Comparison of ENCODE assay signal across 1 cellular context in the genomic region with DNA sequence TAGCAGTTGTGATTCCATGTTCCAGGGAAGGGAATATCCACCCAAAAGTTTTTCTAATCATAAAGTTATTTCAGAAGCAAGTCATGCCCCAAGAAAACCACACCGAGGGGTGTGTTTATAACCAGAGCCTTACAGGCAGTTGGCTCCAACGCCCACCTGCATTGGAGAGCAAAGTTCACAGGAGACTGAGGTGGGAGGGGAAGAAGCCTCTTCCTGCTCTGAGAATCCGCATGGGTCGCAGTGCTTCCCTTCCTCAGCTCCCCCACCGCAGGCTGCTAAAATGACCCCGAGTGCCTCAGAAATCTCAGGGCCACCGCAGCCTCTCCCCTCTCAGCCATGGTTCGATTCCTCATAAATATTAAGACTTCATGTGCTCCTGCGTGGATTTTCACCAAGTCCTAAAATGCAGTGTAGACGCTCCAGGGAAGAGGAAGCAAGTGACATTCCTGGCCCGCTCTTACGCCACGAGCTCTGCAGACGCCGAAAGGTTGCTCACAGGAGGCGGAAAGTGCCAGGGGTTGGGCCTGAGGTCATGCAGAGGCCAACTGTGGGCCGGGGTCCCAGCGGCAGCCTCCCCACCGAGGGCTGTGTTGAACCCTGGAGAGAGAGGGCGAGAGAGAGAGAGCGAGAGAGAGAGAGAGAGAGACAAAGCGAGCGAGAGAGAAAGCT.
A peak's percentile ranks its signal among the peaks of the same experiment; 100 is the strongest.
TF ChIP-seq lines count a peak whose summit lies in the region.

No MANE protein-coding gene starts in this region.

TF ChIP-seq in GM12878, 131 proteins besides CTCF, POLR2A, EP300 and RAD21:
- TF ChIP-seq, protein P1, sequence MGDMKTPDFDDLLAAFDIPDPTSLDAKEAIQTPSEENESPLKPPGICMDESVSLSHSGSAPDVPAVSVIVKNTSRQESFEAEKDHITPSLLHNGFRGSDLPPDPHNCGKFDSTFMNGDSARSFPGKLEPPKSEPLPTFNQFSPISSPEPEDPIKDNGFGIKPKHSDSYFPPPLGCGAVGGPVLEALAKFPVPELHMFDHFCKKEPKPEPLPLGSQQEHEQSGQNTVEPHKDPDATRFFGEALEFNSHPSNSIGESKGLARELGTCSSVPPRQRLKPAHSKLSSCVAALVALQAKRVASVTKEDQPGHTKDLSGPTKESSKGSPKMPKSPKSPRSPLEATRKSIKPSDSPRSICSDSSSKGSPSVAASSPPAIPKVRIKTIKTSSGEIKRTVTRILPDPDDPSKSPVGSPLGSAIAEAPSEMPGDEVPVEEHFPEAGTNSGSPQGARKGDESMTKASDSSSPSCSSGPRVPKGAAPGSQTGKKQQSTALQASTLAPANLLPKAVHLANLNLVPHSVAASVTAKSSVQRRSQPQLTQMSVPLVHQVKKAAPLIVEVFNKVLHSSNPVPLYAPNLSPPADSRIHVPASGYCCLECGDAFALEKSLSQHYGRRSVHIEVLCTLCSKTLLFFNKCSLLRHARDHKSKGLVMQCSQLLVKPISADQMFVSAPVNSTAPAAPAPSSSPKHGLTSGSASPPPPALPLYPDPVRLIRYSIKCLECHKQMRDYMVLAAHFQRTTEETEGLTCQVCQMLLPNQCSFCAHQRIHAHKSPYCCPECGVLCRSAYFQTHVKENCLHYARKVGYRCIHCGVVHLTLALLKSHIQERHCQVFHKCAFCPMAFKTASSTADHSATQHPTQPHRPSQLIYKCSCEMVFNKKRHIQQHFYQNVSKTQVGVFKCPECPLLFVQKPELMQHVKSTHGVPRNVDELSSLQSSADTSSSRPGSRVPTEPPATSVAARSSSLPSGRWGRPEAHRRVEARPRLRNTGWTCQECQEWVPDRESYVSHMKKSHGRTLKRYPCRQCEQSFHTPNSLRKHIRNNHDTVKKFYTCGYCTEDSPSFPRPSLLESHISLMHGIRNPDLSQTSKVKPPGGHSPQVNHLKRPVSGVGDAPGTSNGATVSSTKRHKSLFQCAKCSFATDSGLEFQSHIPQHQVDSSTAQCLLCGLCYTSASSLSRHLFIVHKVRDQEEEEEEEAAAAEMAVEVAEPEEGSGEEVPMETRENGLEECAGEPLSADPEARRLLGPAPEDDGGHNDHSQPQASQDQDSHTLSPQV (IDR thresholded peaks at IDR 0.05): no peak
- TF ChIP-seq IKZF1 (conservative IDR thresholded peaks at IDR 0.05): peak; percentile 19; the same call in 1 of the 2 replicates
- TF ChIP-seq NR2C1 (IDR thresholded peaks at IDR 0.05): peak; percentile 26; the same call in 1 of the 2 replicates
